Comparison of ENCODE assay signal across 1 cellular context in genomic region chr15:58749532-58750337, GRCh38.
A peak's percentile ranks its signal among the peaks of the same experiment; 100 is the strongest.
TF ChIP-seq lines count a peak whose summit lies in the region.

ADAM10 (minus strand) TSS chr15:58749707; CDS start chr15:58749534, 173 bp downstream.

TF ChIP-seq in K562, 482 proteins besides CTCF, POLR2A, EP300 and RAD21 (continued from another document and continues in another):
- no peak for TF ChIP-seq ZNF318 (IDR thresholded peaks at IDR 0.05; ENCODE audit: borderline replicate concordance in 1 of 2, low read depth in 1 of 2)
- TF ChIP-seq HOMEZ (CRISPR knock-in tag; IDR thresholded peaks at IDR 0.05), result no peak
- no peak for TF ChIP-seq IFI16 (CRISPR knock-in tag; IDR thresholded peaks at IDR 0.05)
- peak; percentile 13 to 70; a peak in 2 of 4 replicates for TF ChIP-seq UBTF (IDR thresholded peaks at IDR 0.05; ENCODE audit: borderline replicate concordance in 1 of 2, low read depth in 2 of 2, low read length in 2 of 2)
- TF ChIP-seq ZNF316 (IDR thresholded peaks at IDR 0.05), result no peak
- no peak for TF ChIP-seq CHD1 (IDR thresholded peaks at IDR 0.05; ENCODE audit: low read length)
- no peak for TF ChIP-seq MCM3 (IDR thresholded peaks at IDR 0.05)
- 0 out of 2 replicates have a peak, but pooled peaks have one; percentile 7 for TF ChIP-seq HMGXB4 (CRISPR knock-in tag; IDR thresholded peaks at IDR 0.05)
- no peak for TF ChIP-seq DDX20 (tag; IDR thresholded peaks at IDR 0.05; ENCODE audit: low read depth)
- TF ChIP-seq ZC3H4 (CRISPR knock-in tag; IDR thresholded peaks at IDR 0.05; ENCODE audit: borderline replicate concordance), result no peak
- TF ChIP-seq AFF4 (CRISPR knock-in tag; IDR thresholded peaks at IDR 0.05), result no peak
- no peak for TF ChIP-seq ZZZ3 (IDR thresholded peaks at IDR 0.05)
- peak; percentile 98 for TF ChIP-seq USF2 (CRISPR knock-in tag; IDR thresholded peaks at IDR 0.05)
- TF ChIP-seq ELF4 (CRISPR knock-in tag; IDR thresholded peaks at IDR 0.05), result no peak
- TF ChIP-seq ZNF668 (CRISPR knock-in tag; IDR thresholded peaks at IDR 0.05), result no peak
- no peak for TF ChIP-seq CTCFL (IDR thresholded peaks at IDR 0.05; ENCODE audit: borderline replicate concordance, insufficient read depth, low read depth, low read length, poor library complexity, severe bottlenecking)
- TF ChIP-seq MNT (conservative IDR thresholded peaks at IDR 0.05), result peak; percentile 94 to 96
- TF ChIP-seq ID3 (CRISPR knock-in tag; IDR thresholded peaks at IDR 0.05), result no peak
- TF ChIP-seq ID3 (tag; IDR thresholded peaks at IDR 0.05), result no peak
- no peak for TF ChIP-seq SMAD3 (CRISPR knock-in tag; conservative IDR thresholded peaks at IDR 0.05)
- peak; percentile 47 to 76 for TF ChIP-seq FOXK2 (conservative IDR thresholded peaks at IDR 0.05 in 1 of 2, IDR thresholded peaks at IDR 0.05 in 1 of 2; ENCODE audit: low read depth in 2 of 2)
- no peak for TF ChIP-seq ZNF324 (CRISPR knock-in tag; IDR thresholded peaks at IDR 0.05)
- TF ChIP-seq RBM14 (IDR thresholded peaks at IDR 0.05; ENCODE audit: borderline replicate concordance, insufficient read depth, low read depth, low read length), result no peak
- TF ChIP-seq ZNF24 (IDR thresholded peaks at IDR 0.05), result no peak
- peak; percentile 92 for TF ChIP-seq MAX (CRISPR knock-in tag; IDR thresholded peaks at IDR 0.05)
- TF ChIP-seq ZNF507 (tag; conservative IDR thresholded peaks at IDR 0.05), result no peak
- TF ChIP-seq ZBTB12 (CRISPR knock-in tag; IDR thresholded peaks at IDR 0.05), result no peak
- TF ChIP-seq ZNF239 (CRISPR knock-in tag; IDR thresholded peaks at IDR 0.05), result no peak
- TF ChIP-seq ZNF384 (IDR thresholded peaks at IDR 0.05; ENCODE audit: low read depth, low read length), result 0 out of 2 replicates have a peak, but pooled peaks have one; percentile 18
